8 cellular contexts compared by ENCODE assay signal in genomic region chr11:23840872-23841271, GRCh38.
"Had no signal": no experiment of that assay in that cellular context is flagged by ENCODE, and none has a peak within 500 bp of the region (broad histone marks: within the 10 kb centered on the region; RNA-seq: fewer than 3 reads in every experiment).

No MANE protein-coding gene starts in this region.

- H3K4me3 ChIP-seq: K562 had no signal

- FAIRE-seq: HepG2, HTR-8/SVneo, K562 had no signal

- H3K4me1 Mint-ChIP-seq: IgD-negative memory B cell had no signal

- H3K27ac ChIP-seq: HL-60 had no signal

- H3K27ac Mint-ChIP-seq: IgD-negative memory B cell had no signal

- ATAC-seq: HepG2, K562 had no signal

- H3K27me3 Mint-ChIP-seq: IgD-negative memory B cell had no signal

- DNase-seq: IMR-90, KBM-7, KG1 had no signal

- H3K36me3 Mint-ChIP-seq: IgD-negative memory B cell had no signal

- H3K4me3 Mint-ChIP-seq: IgD-negative memory B cell had no signal
